In the genomic region with DNA sequence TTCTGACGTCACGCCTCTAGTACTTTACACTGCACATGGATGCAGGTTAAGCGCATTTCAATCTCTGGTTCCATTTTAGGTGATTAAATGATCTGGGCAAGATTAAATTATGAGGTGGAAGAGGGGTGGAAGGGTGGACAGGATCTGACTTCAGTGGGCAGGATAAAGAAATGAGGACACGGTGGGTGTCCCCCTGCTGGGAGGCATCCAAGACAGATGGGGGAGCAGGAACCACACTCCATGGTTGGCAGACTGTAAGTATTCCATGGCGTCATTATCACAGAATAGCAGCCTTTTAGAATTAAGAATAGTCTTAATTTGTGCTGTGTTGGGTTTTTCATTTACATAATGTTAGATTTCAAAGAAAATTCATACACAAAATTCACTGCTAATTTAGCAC, we compare ENCODE assay signal across 13 cellular contexts.
"Had no signal": no experiment of that assay in that cellular context is flagged by ENCODE, and none has a peak within 500 bp of the region (broad histone marks: within the 10 kb centered on the region; RNA-seq: fewer than 3 reads in every experiment).

No MANE protein-coding gene starts in this region.

- DNase-seq: activated CD4-positive, CD25-positive, alpha-beta regulatory T cell; activated CD8-positive, alpha-beta memory T cell treated with anti-CD3 and anti-CD28 coated beads, Interleukin-2, amount 50 U/mL, for 4 hours; foreskin keratinocyte; heart left ventricle; islet precursor cell; mucosa of descending colon; psoas muscle; right lobe of liver; upper lobe of left lung had no signal

- H3K27ac Mint-ChIP-seq: activated T-helper 2 cell treated with anti-CD3 and anti-CD28 coated beads, Interferon-gamma antibody, Interleukin-2, Interleukin-4, amounts not matched to agents 10 μg/mL and 5 μg/mL and 100 μg/mL, durations not matched to agents 14 hours and 24 hours and 36 hours; natural killer cell treated with Interleukin-12 subunit alpha and Interleukin-12 subunit beta and Interleukin-15 and Interleukin-18, amount 100 ng/mL, for 72 hours had no signal

- H3K4me3 ChIP-seq: heart left ventricle, mucosa of descending colon, psoas muscle, right lobe of liver, upper lobe of left lung had no signal

- H3K27me3 ChIP-seq: heart left ventricle, right lobe of liver, upper lobe of left lung had no signal

- H3K36me3 ChIP-seq: heart left ventricle, right lobe of liver, upper lobe of left lung had no signal

- H3K27ac ChIP-seq: foreskin keratinocyte, heart left ventricle, psoas muscle, right lobe of liver, upper lobe of left lung had no signal

- H3K9me3 ChIP-seq: heart left ventricle, mucosa of descending colon, psoas muscle, right lobe of liver, upper lobe of left lung had no signal

- H3K27me3 Mint-ChIP-seq: natural killer cell treated with Interleukin-12 subunit alpha and Interleukin-12 subunit beta and Interleukin-15 and Interleukin-18, amount 100 ng/mL, for 72 hours had no signal

- ATAC-seq: foreskin keratinocyte; heart left ventricle; left lobe of liver; natural killer cell treated with Interleukin-12 subunit alpha and Interleukin-12 subunit beta and Interleukin-15 and Interleukin-18, amount 100 ng/mL, for 72 hours; psoas muscle; SK-N-SH treated with all-trans-retinoic acid at 6 μM for 48 hours had no signal

- H3K4me3 Mint-ChIP-seq: natural killer cell treated with Interleukin-12 subunit alpha and Interleukin-12 subunit beta and Interleukin-15 and Interleukin-18, amount 100 ng/mL, for 72 hours had no signal

- H3K9me3 Mint-ChIP-seq: activated T-helper 2 cell treated with anti-CD3 and anti-CD28 coated beads, Interferon-gamma antibody, Interleukin-2, Interleukin-4, amounts not matched to agents 10 μg/mL and 5 μg/mL and 100 μg/mL, durations not matched to agents 14 hours and 24 hours and 36 hours; natural killer cell treated with Interleukin-12 subunit alpha and Interleukin-12 subunit beta and Interleukin-15 and Interleukin-18, amount 100 ng/mL, for 72 hours had no signal

- H3K36me3 Mint-ChIP-seq: natural killer cell treated with Interleukin-12 subunit alpha and Interleukin-12 subunit beta and Interleukin-15 and Interleukin-18, amount 100 ng/mL, for 72 hours had no signal

- H3K4me1 ChIP-seq: psoas muscle had no signal
